In genomic region chr12:64569923-64570595, GRCh38 we compare ENCODE assay signal across 25 cellular contexts. TPM values are rescaled to one million over a fixed set of nuclear protein-coding genes. Genes with fewer than 3 reads are reported as not detected.
A peak's percentile ranks its signal among the peaks of the same experiment; 100 is the strongest.
DNase-seq lines count a peak whose midpoint lies in the region; ATAC-seq and TF ChIP-seq lines count a peak whose summit lies in the region.
"Had no signal": no experiment of that assay in that cellular context is flagged by ENCODE, and none has a peak within 500 bp of the region (broad histone marks: within the 10 kb centered on the region; RNA-seq: fewer than 3 reads in every experiment).

No MANE protein-coding gene starts in this region.

- intact Hi-C loops in heart right ventricle (cut with DNase I), result loop anchor here in 4 of 10 donors (5.0 kb wide), 3 partner anchors 37 to 122 kb away; partner anchors contain the start of gene RASSF3 (in 2 of the 4)
- intact Hi-C loops in left cardiac atrium (cut with DNase I), result no loop called here
- intact Hi-C loops in uterus (cut with DNase I; ENCODE audit: low total_unique reads), result no loop called here

- H3K4me3 ChIP-seq in heart right ventricle, result no peak overlapping the region
- H3K4me3 ChIP-seq in uterus, result no peak overlapping the region
- H3K4me3 ChIP-seq: dorsolateral prefrontal cortex, esophagus squamous epithelium, GM23248, neural progenitor cell, transverse colon had no signal

- H3K9me3 ChIP-seq in heart right ventricle, result peaks cover 0 to 13% (median 8%) of the 10 kb centered on the region in 11 donors
- H3K9me3 ChIP-seq in uterus, result peaks cover 0 to 7% of the 10 kb centered on the region in 2 donors

- H3K36me3 ChIP-seq in heart right ventricle, result no peaks in the 10 kb centered on the region
- H3K36me3 ChIP-seq in uterus, result no peaks in the 10 kb centered on the region
- H3K36me3 ChIP-seq: esophagus squamous epithelium, neural progenitor cell, transverse colon had no signal

- H3K4me1 ChIP-seq in heart right ventricle, result peaks cover 2 to 42% (median 36%) of the 10 kb centered on the region in 9 donors
- no peaks in the 10 kb centered on the region for H3K4me1 ChIP-seq in uterus
- H3K4me1 ChIP-seq in foreskin keratinocyte, result no peaks in the 10 kb centered on the region
- H3K4me1 ChIP-seq: Caco-2 had no signal

- H3K27ac Mint-ChIP-seq in activated T-helper 17 cell treated with anti-CD3 and anti-CD28 coated beads, Interleukin-2, amount 50 U/mL, for 72 hours, result peak overlapping the region; percentile 54
- H3K27ac Mint-ChIP-seq: activated CD4-positive, alpha-beta memory T cell treated with anti-CD3 and anti-CD28 coated beads, Interleukin-2, amount 10 ng/mL, durations not matched to agents 7 days and 5 days; memory B cell; T-helper 1 cell treated with Interleukin-12 subunit alpha and Interleukin-12 subunit beta and Interleukin-4 antibody, amounts not matched to agents 30 μg/mL and 1 μg/mL, for 36 hours had no signal

- DNase-seq in heart right ventricle, result no peak
- no peak for DNase-seq in left cardiac atrium
- peak; percentile 43 for DNase-seq in myocyte (ENCODE audit: low read depth)
- DNase-seq in uterus, result no peak
- no peak for DNase-seq in foreskin keratinocyte
- no peak for DNase-seq in COR-L47 (lab: John Stamatoyannopoulos, UW)
- DNase-seq in NCI-H2171 treated with DMSO at 0.1 percent for 48 hours (lab: John Stamatoyannopoulos, UW), result no peak
- DNase-seq: ACHN; activated CD4-positive, alpha-beta memory T cell treated with anti-CD3 and anti-CD28 coated beads, Interleukin-2, amount 10 ng/mL, durations not matched to agents 7 days and 5 days; activated CD8-positive, alpha-beta memory T cell treated with anti-CD3 and anti-CD28 coated beads, Interleukin-2, amount 50 U/mL, for 4 hours; activated naive CD4-positive, alpha-beta T cell treated with Interleukin-2 at 50 U/mL for 16 hours; Caco-2; dorsolateral prefrontal cortex; esophagus squamous epithelium; NCI-H1048; NCI-H1694 treated with DMSO at 0.1 percent for 48 hours; stimulated activated CD4-positive, alpha-beta T cell treated with anti-CD3 and anti-CD28 coated beads, Interleukin-4, amount 100 ng/mL, for 24 hours had no signal

- TF ChIP-seq CTCF in heart right ventricle (IDR thresholded peaks at IDR 0.05), result no peak
- no peak for TF ChIP-seq CTCF in uterus (IDR thresholded peaks at IDR 0.05)
- TF ChIP-seq CTCF in foreskin keratinocyte (conservative IDR thresholded peaks at IDR 0.05), result no peak

- WGBS in heart right ventricle, 2 donors, result 80% methylated on average over 5 of the region's 5 CpGs

- H3K4me3 Mint-ChIP-seq in activated T-helper 17 cell treated with anti-CD3 and anti-CD28 coated beads, Interleukin-2, amount 50 U/mL, for 72 hours, result no peak overlapping the region
- H3K4me3 Mint-ChIP-seq: activated CD4-positive, alpha-beta memory T cell treated with anti-CD3 and anti-CD28 coated beads, Interleukin-2, amount 10 ng/mL, durations not matched to agents 7 days and 5 days; memory B cell; neural progenitor cell; T-helper 1 cell treated with Interleukin-12 subunit alpha and Interleukin-12 subunit beta and Interleukin-4 antibody, amounts not matched to agents 30 μg/mL and 1 μg/mL, for 36 hours had no signal

- H3K27ac ChIP-seq in heart right ventricle (peak overlapping the region in 6 of 10 donors; percentile 33 to 79 (median 66)), uterus (peak overlapping the region; percentile 27 to 43), foreskin keratinocyte (no peak overlapping the region)
- H3K27ac ChIP-seq: GM23248, neural progenitor cell, RWPE1, transverse colon had no signal

- H3K27me3 ChIP-seq in heart right ventricle (no peaks in the 10 kb centered on the region), uterus (no peaks in the 10 kb centered on the region), foreskin keratinocyte (peaks cover 3% of the 10 kb centered on the region)
- H3K27me3 ChIP-seq: dorsolateral prefrontal cortex, esophagus squamous epithelium, neural progenitor cell, transverse colon had no signal

- peaks cover 10% of the 10 kb centered on the region for H3K4me1 Mint-ChIP-seq in activated T-helper 17 cell treated with anti-CD3 and anti-CD28 coated beads, Interleukin-2, amount 50 U/mL, for 72 hours
- H3K4me1 Mint-ChIP-seq: memory B cell had no signal

- H3K36me3 Mint-ChIP-seq in activated T-helper 17 cell treated with anti-CD3 and anti-CD28 coated beads, Interleukin-2, amount 50 U/mL, for 72 hours (ENCODE audit: low read depth), result no peaks in the 10 kb centered on the region
- H3K36me3 Mint-ChIP-seq: neural progenitor cell had no signal

- peak in 6 of 8 donors; percentile 18 to 49 (median 37) for ATAC-seq in heart right ventricle
- no peak for ATAC-seq in left cardiac atrium
- no peak for ATAC-seq in activated T-helper 17 cell treated with anti-CD3 and anti-CD28 coated beads, Interleukin-2, amount 50 U/mL, for 72 hours (replicated peaks)
- ATAC-seq in foreskin keratinocyte, result no peak
- ATAC-seq: activated CD4-positive, CD25-positive, alpha-beta regulatory T cell treated with anti-CD3 and anti-CD28 coated beads, Interleukin-2, amount 50 U/mL, for 24 hours had no signal

- H3K9me3 Mint-ChIP-seq in activated T-helper 17 cell treated with anti-CD3 and anti-CD28 coated beads, Interleukin-2, amount 50 U/mL, for 72 hours, result no peaks in the 10 kb centered on the region
- H3K9me3 Mint-ChIP-seq: memory B cell had no signal

- no peaks in the 10 kb centered on the region for H3K27me3 Mint-ChIP-seq in activated T-helper 17 cell treated with anti-CD3 and anti-CD28 coated beads, Interleukin-2, amount 50 U/mL, for 72 hours
- H3K27me3 Mint-ChIP-seq: activated CD4-positive, alpha-beta memory T cell treated with anti-CD3 and anti-CD28 coated beads, Interleukin-2, amount 10 ng/mL, durations not matched to agents 7 days and 5 days; memory B cell had no signal

- no peak for TF ChIP-seq POLR2A in uterus (IDR thresholded peaks at IDR 0.05)

RNA-seq across cellular contexts. Expression of gene RASSF3, which starts 40.2 kb away (rescaled TPM):
- 100 to 1,000 TPM in 3 of 10 donors, 10 to 100 TPM in 7; 55.1 to 159 (median 89.3) TPM for total RNA-seq in heart right ventricle
- polyA plus RNA-seq in heart right ventricle, result 10 to 100 TPM; 21.6 to 35.8 TPM
- 100 to 1,000 TPM; 116 to 118 TPM for total RNA-seq in left cardiac atrium
- total RNA-seq in activated T-helper 17 cell treated with anti-CD3 and anti-CD28 coated beads, Interleukin-2, amount 50 U/mL, for 72 hours, result 10 to 100 TPM; 31.0 to 43.9 TPM
- 32.0 and 36.1 TPM in 2 replicates for total RNA-seq in myocyte
- 29.3 TPM for polyA plus RNA-seq in myocyte (2012)
- total RNA-seq in uterus, result 10 to 100 TPM; 17.7 to 64.7 (median 29.2) TPM
- 12.4 and 13.6 TPM in 2 replicates for total RNA-seq in foreskin keratinocyte
- polyA plus RNA-seq in foreskin keratinocyte, result 4.2 and 5.5 TPM in 2 replicates

Comparison
In these comparisons a context has a peak if more than half of its experiments do, and no peak if none do; other contexts are left out.
1. ATAC-seq: peak in heart right ventricle (6 of 8); none in left cardiac atrium (0 of 2), activated T-helper 17 cell treated with anti-CD3 and anti-CD28 coated beads, Interleukin-2, amount 50 U/mL, for 72 hours (single experiment) and foreskin keratinocyte (single experiment).